Comparison of ENCODE assay signal across 8 cellular contexts in the genomic region with DNA sequence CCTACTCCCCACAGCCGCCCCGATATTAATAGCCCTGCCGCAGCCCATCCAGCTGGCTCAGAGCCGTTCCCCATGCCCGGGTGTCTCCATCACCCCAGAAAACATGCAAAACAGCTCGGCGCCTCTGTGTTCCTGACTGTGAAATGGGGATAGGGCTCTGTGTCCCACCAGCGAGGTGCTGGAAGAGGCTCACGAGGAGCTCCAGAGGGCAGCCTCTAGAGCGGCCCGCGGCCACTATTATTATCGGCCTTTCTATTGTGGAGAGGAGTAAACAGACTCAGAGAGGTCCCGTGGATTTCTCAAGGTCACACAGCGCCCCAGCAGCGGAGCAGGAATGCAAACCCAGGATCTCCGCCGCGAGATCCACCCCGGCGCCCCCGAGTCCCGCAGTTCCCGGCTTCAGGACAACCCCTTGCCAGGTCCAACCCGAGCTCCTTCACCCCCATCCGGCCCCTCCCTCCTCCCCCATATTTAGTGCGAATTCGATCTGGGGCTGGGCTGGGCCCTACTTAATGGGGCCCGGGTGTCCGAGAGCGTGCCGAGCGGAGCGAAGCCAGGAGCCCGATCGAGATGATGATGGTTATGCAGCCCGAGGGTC. TPM values are rescaled to one million over a fixed set of nuclear protein-coding genes. Genes with fewer than 3 reads are reported as not detected.
DNase-seq lines count a peak whose midpoint lies in the region; ATAC-seq and TF ChIP-seq lines count a peak whose summit lies in the region.

Gene ACTN3, plus strand, starts transcription at position 536 of the 598 bp plus-strand sequence. Its CDS starts 35 bp downstream, at position 571.

- in situ Hi-C loops in mammary epithelial cell (cut with MboI; ENCODE audit: low sequenced_read_pairs in 2 of 2) = no loop called here

- no TSS peak for BruUV-seq in mammary epithelial cell (replicated peaks; lab: Mats Ljungman, UMichigan)

- H3K79me2 ChIP-seq in mammary epithelial cell (ENCODE audit: insufficient read depth, low read length) = no peaks in the 10 kb centered on the region

- TF ChIP-seq EP300 in upper lobe of left lung (IDR thresholded peaks at IDR 0.05) = no peak

- ATAC-seq in right lobe of liver = no peak
- peak in 1 of 2 donors; percentile 16 for ATAC-seq in upper lobe of left lung (ENCODE audit: low FRiP score in 2 of 2)
- ATAC-seq in HG03442 (IDR thresholded peaks at IDR 0.05; ENCODE audit: unreplicated experiment) = no peak
- ATAC-seq in GM18909 (IDR thresholded peaks at IDR 0.05; ENCODE audit: poor library complexity, unreplicated experiment) = no peak

- intact Hi-C loops in mammary epithelial cell (cut with micrococcal nuclease) = loop anchor here (1.0 to 2.0 kb wide), 2 partner anchors 70 to 287 kb away; partner anchors contain the start of gene RBM14
- intact Hi-C loops in right lobe of liver (cut with DNase I) = no loop called here

- TF ChIP-seq CTCF in C4-2B (conservative IDR thresholded peaks at IDR 0.05) (no peak), mammary epithelial cell (conservative IDR thresholded peaks at IDR 0.05 in 1 of 2, IDR thresholded peaks at IDR 0.05 in 1 of 2; ENCODE audit: extremely low read depth in 1 of 2, insufficient read depth in 1 of 2, low read depth in 1 of 2, low read length in 2 of 2) (no peak), right lobe of liver (IDR thresholded peaks at IDR 0.05) (no peak), upper lobe of left lung (IDR thresholded peaks at IDR 0.05) (no peak)

- no peaks in the 10 kb centered on the region for H3K36me3 ChIP-seq in mammary epithelial cell (ENCODE audit: insufficient read depth, low read length)
- no peaks in the 10 kb centered on the region for H3K36me3 ChIP-seq in right lobe of liver
- peaks cover 0 to 15% (median 11%) of the 10 kb centered on the region in 4 donors for H3K36me3 ChIP-seq in upper lobe of left lung

- H3K27ac ChIP-seq in C4-2B (peak within 1 kb of the TSS; percentile 77), mammary epithelial cell (ENCODE audit: insufficient read depth, low read depth, low read length) (peak within 1 kb of the TSS; percentile 46), right lobe of liver (peak within 1 kb of the TSS in 2 of 3 donors; percentile 10 to 50), upper lobe of left lung (peak within 1 kb of the TSS; percentile 70 to 85 (median 80))

- H3K9me3 ChIP-seq in mammary epithelial cell (replicated peaks; ENCODE audit: insufficient read depth, low read length) = no peaks in the 10 kb centered on the region
- H3K9me3 ChIP-seq in right lobe of liver = no peaks in the 10 kb centered on the region
- no peaks in the 10 kb centered on the region for H3K9me3 ChIP-seq in upper lobe of left lung

- H3K4me1 ChIP-seq in mammary epithelial cell (ENCODE audit: insufficient read depth, low read length) (peaks cover 18% of the 10 kb centered on the region), right lobe of liver (peaks cover 0 to 10% (median 0%) of the 10 kb centered on the region in 4 donors), upper lobe of left lung (peaks cover 23 to 38% (median 30%) of the 10 kb centered on the region in 4 donors)

- dilution Hi-C loops in mammary epithelial cell (cut with HindIII; ENCODE audit: low sequenced_read_pairs) = no loop called here

- DNase-seq in HuH-7 (ENCODE audit: low spot score) (peak; percentile 95), mammary epithelial cell (no peak), right lobe of liver (no peak), upper lobe of left lung (peak; percentile 73 to 86), NCI-H1417 treated with DMSO at 0.1 percent for 48 hours (lab: John Stamatoyannopoulos, UW) (no peak)

- no peaks in the 10 kb centered on the region for H4K20me1 ChIP-seq in mammary epithelial cell (ENCODE audit: insufficient read depth, low read length)

- CTCF ChIA-PET in mammary epithelial cell (lab: Charles Lee; ENCODE audit: low non-redundant PET) = interaction anchor here (0.6 kb wide), 1 partner anchor 13 kb away, joined by 5 read pairs; no protein-coding TSS in a partner anchor

- H3K9ac ChIP-seq in mammary epithelial cell (ENCODE audit: insufficient read depth, low read length) = peak within 1 kb of the TSS; percentile 57

- peak within 1 kb of the TSS; percentile 98 for H3K4me2 ChIP-seq in mammary epithelial cell (ENCODE audit: insufficient read depth, low read depth, low read length)

- H2AFZ ChIP-seq in mammary epithelial cell (ENCODE audit: low read depth, low read length) = peak within 1 kb of the TSS; percentile 90

- H3K4me3 ChIP-seq in mammary epithelial cell (replicated peaks in 1 of 3; ENCODE audit: insufficient read depth in 1 of 3, low read depth in 2 of 3, low read length in 3 of 3) = peak within 1 kb of the TSS; percentile 56 to 93 (median 82)
- peak within 1 kb of the TSS; percentile 87 to 93 (median 88) for H3K4me3 ChIP-seq in right lobe of liver
- peak within 1 kb of the TSS; percentile 72 to 91 (median 74) for H3K4me3 ChIP-seq in upper lobe of left lung

- H3K27me3 ChIP-seq in mammary epithelial cell (ENCODE audit: insufficient read depth, low read length) = no peaks in the 10 kb centered on the region
- H3K27me3 ChIP-seq in right lobe of liver = no peaks in the 10 kb centered on the region
- H3K27me3 ChIP-seq in upper lobe of left lung = no peaks in the 10 kb centered on the region

- 5% methylated on average over 25 of the region's 37 CpGs for WGBS in mammary epithelial cell (ENCODE audit: low coverage, missing lambda C conversion rate)
- WGBS in right lobe of liver (ENCODE audit: insufficient coverage, low coverage, low lambda C conversion rate, missing lambda C conversion rate) = 0% methylated on average over 2 of the region's 37 CpGs
- 7 to 10% methylated on average over 19 to 25 of the region's 37 CpGs for WGBS in upper lobe of left lung, 2 donors

- TF ChIP-seq POLR2A in right lobe of liver (IDR thresholded peaks at IDR 0.05) (no peak), upper lobe of left lung (IDR thresholded peaks at IDR 0.05) (no peak)

RNA-seq across cellular contexts. Expression of gene ACTN3, which starts in this region (rescaled TPM):
- total RNA-seq in mammary epithelial cell (not detected), right lobe of liver (not detected), upper lobe of left lung (under 1 TPM in 1 of 6 donors, not detected in 5; 0.24 TPM)
- 0.01 TPM for polyA plus RNA-seq in mammary epithelial cell
- polyA minus RNA-seq in mammary epithelial cell = 6.0 TPM

Comparison
In these comparisons a context has a peak if more than half of its experiments do, and no peak if none do; other contexts are left out.
1. Peak in DNase-seq, H3K4me3 ChIP-seq and H3K27ac ChIP-seq in upper lobe of left lung; RNA of the gene not detected or under 1 TPM.